ENCODE assay signal across 8 cellular contexts in the genomic region with DNA sequence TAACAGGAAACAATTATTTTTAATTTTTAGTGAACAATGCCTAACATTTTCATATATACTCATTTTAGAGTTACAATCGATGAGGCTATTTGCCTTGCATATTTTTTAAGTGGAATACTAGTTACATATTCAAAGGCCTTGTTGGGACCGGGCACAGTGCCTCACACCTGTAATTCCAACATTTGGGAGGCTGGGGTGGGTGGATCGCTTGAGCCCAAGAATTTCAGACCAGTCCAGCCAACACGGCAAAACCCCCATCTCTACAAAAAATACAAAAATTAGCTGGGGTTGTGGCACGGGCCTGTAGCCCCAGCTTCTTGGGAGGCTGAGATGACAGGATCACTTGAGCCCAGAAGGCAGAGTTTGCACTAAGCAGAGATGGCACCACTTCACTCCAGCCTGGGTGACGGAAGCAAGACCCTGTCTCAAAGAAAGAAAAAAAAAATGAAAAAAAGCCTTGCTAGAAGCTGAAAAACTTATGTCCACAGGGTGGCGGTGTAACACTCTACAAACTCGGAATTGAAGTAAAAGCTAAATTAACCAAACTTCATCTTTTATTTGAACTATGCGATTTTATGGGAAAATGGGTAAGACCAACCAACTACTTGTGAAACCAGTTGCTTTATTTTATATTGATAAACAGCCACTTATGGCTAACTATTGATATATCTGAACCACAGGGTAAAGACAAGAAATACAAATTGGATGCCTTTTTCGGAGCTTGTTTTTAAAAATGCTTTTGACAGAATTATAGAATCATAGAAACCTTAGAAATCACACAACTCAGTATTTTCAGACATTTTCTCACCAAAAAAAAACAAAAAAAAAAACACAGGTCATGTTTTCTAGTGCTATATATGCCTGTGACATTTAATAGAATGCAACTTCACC. TPM values are rescaled to one million over a fixed set of nuclear protein-coding genes. Genes with fewer than 3 reads are reported as not detected.
DNase-seq lines count a peak whose midpoint lies in the region; ATAC-seq, FAIRE-seq and TF ChIP-seq lines count a peak whose summit lies in the region.

No MANE protein-coding gene starts in this region.

- H2AK5ac ChIP-seq in trophoblast cell (ENCODE audit: low read length): no peak overlapping the region

- H3K23ac ChIP-seq in trophoblast cell (ENCODE audit: low read length): no peak overlapping the region

- peak overlapping the region; percentile 86 for H2BK120ac ChIP-seq in trophoblast cell (ENCODE audit: insufficient read depth, low read length, poor library complexity)

- H3K4me3 ChIP-seq in fibroblast of pulmonary artery (replicated peaks; ENCODE audit: low read depth, low read length): no peak overlapping the region
- no peak overlapping the region for H3K4me3 ChIP-seq in trophoblast cell (ENCODE audit: low read depth, low read length)

- peak; percentile 19 for DNase-seq in DMS79 (lab: John Stamatoyannopoulos, UW)
- peak; percentile 24 for DNase-seq in HTR-8/SVneo (ENCODE audit: insufficient read length, low spot score)
- peak; percentile 36 for DNase-seq in OCI-M2 (lab: John Stamatoyannopoulos, UW; ENCODE audit: unreplicated experiment)
- peak; percentile 26 for DNase-seq in activated T-cell treated with anti-CD3 and anti-CD28 coated beads for 48 hours (ENCODE audit: low read depth)
- peak; percentile 91 for DNase-seq in fibroblast of pulmonary artery (ENCODE audit: low read depth)
- peak; percentile 46 to 84 for DNase-seq in trophoblast cell
- no peak for DNase-seq in KG1 (lab: John Stamatoyannopoulos, UW)

- H3K9ac ChIP-seq in trophoblast cell (ENCODE audit: low read length): no peak overlapping the region

- peak overlapping the region; percentile 46 for H3K4ac ChIP-seq in trophoblast cell (ENCODE audit: low read depth, low read length)

- H3K14ac ChIP-seq in trophoblast cell (ENCODE audit: low read length): peak overlapping the region; percentile 70

- H2BK12ac ChIP-seq in trophoblast cell (ENCODE audit: low read length): peak overlapping the region; percentile 54

- no CpG with 5 or more reads among the region's 10 CpGs for WGBS in trophoblast cell (ENCODE audit: extremely low coverage, insufficient coverage, insufficient read length)

- peak; percentile 71 for TF ChIP-seq CTCF in fibroblast of pulmonary artery (IDR thresholded peaks at IDR 0.05; ENCODE audit: low read length, missing control alignments)

- peak overlapping the region; percentile 73 for H4K8ac ChIP-seq in trophoblast cell (ENCODE audit: low read depth, low read length)

- H4K12ac ChIP-seq in trophoblast cell (ENCODE audit: low read depth, low read length): peak overlapping the region; percentile 36

- peak overlapping the region; percentile 29 for H3K18ac ChIP-seq in trophoblast cell (ENCODE audit: low read length)

- ATAC-seq in GM18511 (IDR thresholded peaks at IDR 0.05; ENCODE audit: unreplicated experiment): no peak

- no peaks in the 10 kb centered on the region for H3K79me2 ChIP-seq in trophoblast cell (ENCODE audit: control insufficient read depth, insufficient read depth, low read length, poor library complexity)

- peaks cover 8% of the 10 kb centered on the region for H3K79me1 ChIP-seq in trophoblast cell (ENCODE audit: low read length)

- FAIRE-seq in HTR-8/SVneo (lab: Jason Lieb, UNC): no peak

- H3K36me3 ChIP-seq in trophoblast cell (ENCODE audit: control insufficient read depth in 1 of 2, insufficient read depth in 2 of 2, low read length in 2 of 2): no peaks in the 10 kb centered on the region

- peak overlapping the region; percentile 59 for H2AFZ ChIP-seq in trophoblast cell (ENCODE audit: insufficient read depth, low read length, poor library complexity)

- peaks cover 0 to 3% of the 10 kb centered on the region in 2 experiments for H3K4me1 ChIP-seq in trophoblast cell (ENCODE audit: control insufficient read depth in 1 of 2, insufficient read depth in 2 of 2, low read length in 2 of 2)

- H4K91ac ChIP-seq in trophoblast cell (ENCODE audit: low read depth, low read length): peak overlapping the region; percentile 90

- H3K4me2 ChIP-seq in trophoblast cell (ENCODE audit: low read length): no peak overlapping the region

- H3K27me3 ChIP-seq in trophoblast cell (ENCODE audit: insufficient read depth, low read length): no peaks in the 10 kb centered on the region

- no peaks in the 10 kb centered on the region for H3K9me3 ChIP-seq in trophoblast cell (ENCODE audit: insufficient read depth, low read depth, low read length)

- peak overlapping the region; percentile 60 for H3K27ac ChIP-seq in trophoblast cell (ENCODE audit: low read depth, low read length)

- peak overlapping the region; percentile 89 for H2BK5ac ChIP-seq in trophoblast cell (ENCODE audit: low read depth, low read length, poor library complexity)

RNA-seq across cellular contexts. Expression of a gene that starts 24.1 kb away (rescaled TPM):
- polyA plus RNA-seq in trophoblast cell (2013): 0.01 TPM in 2 replicates

RNA-seq across cellular contexts. Expression of a gene that starts 32.7 kb away (rescaled TPM):
- polyA plus RNA-seq in trophoblast cell (2013): 29.5 and 31.4 TPM in 2 replicates
